In the genomic region with DNA sequence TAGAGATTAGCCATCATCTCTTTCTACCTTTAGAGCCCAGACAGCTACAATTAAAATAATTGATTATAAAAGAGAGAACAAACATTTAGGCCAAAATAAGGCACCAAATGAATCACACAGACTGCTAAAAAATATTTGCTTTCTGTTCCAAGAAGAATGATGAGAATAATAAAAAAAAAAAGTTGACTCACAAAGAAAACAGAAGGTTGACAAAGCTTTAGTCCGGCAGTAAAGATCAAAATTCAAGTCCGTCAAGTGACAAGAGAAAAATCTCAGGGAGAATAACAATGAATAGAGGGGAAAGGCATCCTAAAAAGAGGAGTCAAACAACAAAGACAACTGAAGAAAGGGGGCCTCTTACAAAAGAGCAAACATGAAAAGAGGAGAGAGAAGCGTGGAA, we compare ENCODE assay signal across 30 cellular contexts.
"Had no signal": no experiment of that assay in that cellular context is flagged by ENCODE, and none has a peak within 500 bp of the region (broad histone marks: within the 10 kb centered on the region; RNA-seq: fewer than 3 reads in every experiment).

No MANE protein-coding gene starts in this region.

- H3K27me3 Mint-ChIP-seq: activated naive CD4-positive, alpha-beta T cell treated with anti-CD3 and anti-CD28 coated beads, Interleukin-2, amount 10 ng/mL, durations not matched to agents 7 days and 5 days had no signal

- H3K4me1 Mint-ChIP-seq: activated naive CD4-positive, alpha-beta T cell treated with anti-CD3 and anti-CD28 coated beads, Interleukin-2, amount 10 ng/mL, durations not matched to agents 7 days and 5 days; naive thymus-derived CD8-positive, alpha-beta T cell had no signal

- ATAC-seq: left lung; lower lobe of right lung; naive thymus-derived CD8-positive, alpha-beta T cell; pancreas; psoas muscle had no signal

- FAIRE-seq: endometrium, pancreas, TTC549 had no signal

- H3K27ac ChIP-seq: colonic mucosa, epithelial cell of prostate, esophagus squamous epithelium, left lung, lower lobe of right lung, neutrophil, pancreas, psoas muscle, spleen, tibial nerve, VCaP had no signal

- H3K27ac Mint-ChIP-seq: activated naive CD4-positive, alpha-beta T cell treated with anti-CD3 and anti-CD28 coated beads, Interleukin-2, amount 10 ng/mL, durations not matched to agents 7 days and 5 days; activated T-helper 1 cell treated with anti-CD3 and anti-CD28 coated beads, Interleukin-12 subunit alpha, Interleukin-12 subunit beta, Interleukin-2, Interleukin-4 antibody, amounts not matched to agents 30 ng/mL and 10 ng/mL and 1 ng/mL, durations not matched to agents 14 hours and 24 hours and 36 hours; naive thymus-derived CD8-positive, alpha-beta T cell; T-helper 1 cell treated with Interleukin-12 subunit alpha and Interleukin-12 subunit beta and Interleukin-4 antibody, amounts not matched to agents 30 μg/mL and 1 μg/mL, for 36 hours had no signal

- DNase-seq: activated CD4-positive, alpha-beta T cell treated with anti-CD3 and anti-CD28 coated beads for 4 hours; activated CD4-positive, alpha-beta T cell treated with anti-CD3 and anti-CD28 coated beads, Interleukin-2, amount 50 U/mL, for 4 hours; activated CD8-positive, alpha-beta memory T cell treated with anti-CD3 and anti-CD28 coated beads, Interleukin-2, amount 50 U/mL, for 4 hours; activated effector memory CD4-positive, alpha-beta T cell treated with anti-CD3 and anti-CD28 coated beads, Interleukin-2, amount 50 U/mL, for 16 hours; activated naive CD4-positive, alpha-beta T cell treated with anti-CD3 and anti-CD28 coated beads, Interleukin-2, amount 10 ng/mL, durations not matched to agents 7 days and 5 days; activated T-cell treated with anti-CD3 and anti-CD28 coated beads, Interleukin-2, amount 50 U/mL, for 1 hour; amygdala; cerebellar nuclear complex; colonic mucosa; effector CD8-positive, alpha-beta T cell; esophagus squamous epithelium; foreskin melanocyte; left lung; lower lobe of right lung; mesenchymal stem cell; naive thymus-derived CD8-positive, alpha-beta T cell; pancreas; psoas muscle; spleen; stimulated activated naive CD4-positive, alpha-beta T cell treated with Interleukin-2 at 50 U/mL for 16 hours; SW 1271; T-helper 9 cell had no signal

- H3K4me3 Mint-ChIP-seq: activated naive CD4-positive, alpha-beta T cell treated with anti-CD3 and anti-CD28 coated beads, Interleukin-2, amount 10 ng/mL, durations not matched to agents 7 days and 5 days; activated T-helper 1 cell treated with anti-CD3 and anti-CD28 coated beads, Interleukin-12 subunit alpha, Interleukin-12 subunit beta, Interleukin-2, Interleukin-4 antibody, amounts not matched to agents 30 ng/mL and 10 ng/mL and 1 ng/mL, durations not matched to agents 14 hours and 24 hours and 36 hours; naive thymus-derived CD8-positive, alpha-beta T cell; T-helper 1 cell treated with Interleukin-12 subunit alpha and Interleukin-12 subunit beta and Interleukin-4 antibody, amounts not matched to agents 30 μg/mL and 1 μg/mL, for 36 hours had no signal

- H3K36me3 Mint-ChIP-seq: activated naive CD4-positive, alpha-beta T cell treated with anti-CD3 and anti-CD28 coated beads, Interleukin-2, amount 10 ng/mL, durations not matched to agents 7 days and 5 days; naive thymus-derived CD8-positive, alpha-beta T cell had no signal
